In genomic region chr18:24420551-24420950, GRCh38 we compare ENCODE assay signal across 19 cellular contexts. TPM values are rescaled to one million over a fixed set of nuclear protein-coding genes. Genes with fewer than 3 reads are reported as not detected.
DNase-seq lines count a peak whose midpoint lies in the region; ATAC-seq and TF ChIP-seq lines count a peak whose summit lies in the region.
"Had no signal": no experiment of that assay in that cellular context is flagged by ENCODE, and none has a peak within 500 bp of the region (broad histone marks: within the 10 kb centered on the region; RNA-seq: fewer than 3 reads in every experiment).

No MANE protein-coding gene starts in this region.

- no peaks in the 10 kb centered on the region for H3K4me1 ChIP-seq in esophagus muscularis mucosa
- H3K4me1 ChIP-seq: A549 had no signal

- no peak for ATAC-seq in HG03439 (IDR thresholded peaks at IDR 0.05; ENCODE audit: unreplicated experiment)
- no peak for ATAC-seq in activated naive CD4-positive, alpha-beta T cell treated with anti-CD3 and anti-CD28 coated beads, Interleukin-2, amount 50 U/mL, for 72 hours
- ATAC-seq: A549 had no signal

- TF ChIP-seq EP300 in esophagus muscularis mucosa (IDR thresholded peaks at IDR 0.05) = no peak

- no peak for TF ChIP-seq CTCF in VCaP (conservative IDR thresholded peaks at IDR 0.05)
- TF ChIP-seq CTCF in esophagus muscularis mucosa (IDR thresholded peaks at IDR 0.05) = no peak

- H3K4me3 ChIP-seq in esophagus muscularis mucosa = no peak overlapping the region
- H3K4me3 ChIP-seq: A549 had no signal

- WGBS in esophagus muscularis mucosa = 91% methylated on average over 4 of the region's 4 CpGs

- H3K9me3 Mint-ChIP-seq in activated naive CD4-positive, alpha-beta T cell treated with anti-CD3 and anti-CD28 coated beads, Interleukin-2, amount 50 U/mL, for 72 hours = peaks cover 2 to 6% of the 10 kb centered on the region in 2 donors
- H3K9me3 Mint-ChIP-seq: H9 had no signal

- intact Hi-C loops in esophagus muscularis mucosa (cut with DNase I) = no loop called here

- H3K36me3 ChIP-seq in esophagus muscularis mucosa = no peaks in the 10 kb centered on the region

- peaks cover 0 to 71% (median 2%) of the 10 kb centered on the region in 4 donors for H3K27me3 ChIP-seq in esophagus muscularis mucosa

- H3K9me3 ChIP-seq in esophagus muscularis mucosa = no peaks in the 10 kb centered on the region
- H3K9me3 ChIP-seq: A549 had no signal

- TF ChIP-seq POLR2A in esophagus muscularis mucosa (IDR thresholded peaks at IDR 0.05; ENCODE audit: low read depth) = no peak

- H3K27ac Mint-ChIP-seq in activated naive CD4-positive, alpha-beta T cell treated with anti-CD3 and anti-CD28 coated beads, Interleukin-2, amount 50 U/mL, for 72 hours = no peak overlapping the region
- H3K27ac Mint-ChIP-seq: CD14-positive monocyte; CD4-positive, alpha-beta memory T cell; H9 had no signal

- peak; percentile 19 for DNase-seq in NCI-H748 (lab: John Stamatoyannopoulos, UW; ENCODE audit: unreplicated experiment)
- DNase-seq in NCI-H748 treated with DMSO at 0.1 percent for 48 hours (lab: John Stamatoyannopoulos, UW) = no peak
- DNase-seq in esophagus muscularis mucosa (ENCODE audit: extremely low spot score) = peak; percentile 24
- no peak for DNase-seq in NCI-H2081 (lab: John Stamatoyannopoulos, UW)
- no peak for DNase-seq in activated naive CD4-positive, alpha-beta T cell treated with anti-CD3 and anti-CD28 coated beads, Interleukin-2, amount 50 U/mL, for 72 hours (ENCODE audit: low spot score in 2 of 2)
- DNase-seq: AML-193; CD4-positive, alpha-beta memory T cell; DMS153; DMS79; GDM1; GOT3; H9 had no signal

- H3K27ac ChIP-seq in VCaP (peak overlapping the region; percentile 61; the same call in 1 of the 2 replicates), esophagus muscularis mucosa (replicated peaks in 1 of 4) (no peak overlapping the region)
- H3K27ac ChIP-seq: 22Rv1, A549 had no signal

- peaks cover 3 to 15% of the 10 kb centered on the region in 2 donors for H3K36me3 Mint-ChIP-seq in activated naive CD4-positive, alpha-beta T cell treated with anti-CD3 and anti-CD28 coated beads, Interleukin-2, amount 50 U/mL, for 72 hours

RNA-seq across cellular contexts. Expression of gene IMPACT, which starts 5.9 kb away (rescaled TPM):
- total RNA-seq in esophagus muscularis mucosa = 10 to 100 TPM; 16.2 to 18.5 (median 17.4) TPM
- 10 to 100 TPM in 1 of 2 donors, 1 to 10 TPM in 1; 7.4 to 13.6 TPM for total RNA-seq in activated naive CD4-positive, alpha-beta T cell treated with anti-CD3 and anti-CD28 coated beads, Interleukin-2, amount 50 U/mL, for 72 hours

RNA-seq across cellular contexts. Expression of gene OSBPL1A, which starts 22.9 kb away (rescaled TPM):
- 100 to 1,000 TPM in 2 of 4 donors, 10 to 100 TPM in 2; 78.2 to 126 (median 101) TPM for total RNA-seq in esophagus muscularis mucosa
- 1 to 10 TPM; 2.3 to 5.4 TPM for total RNA-seq in activated naive CD4-positive, alpha-beta T cell treated with anti-CD3 and anti-CD28 coated beads, Interleukin-2, amount 50 U/mL, for 72 hours

RNA-seq across cellular contexts. Expression of gene HRH4, which starts 39.9 kb away (rescaled TPM):
- total RNA-seq in esophagus muscularis mucosa = under 1 TPM in 2 of 4 donors, not detected in 2; 0.13 to 0.50 TPM
- total RNA-seq in activated naive CD4-positive, alpha-beta T cell treated with anti-CD3 and anti-CD28 coated beads, Interleukin-2, amount 50 U/mL, for 72 hours = not detected
- total RNA-seq: Daoy, H9, HT-29 had no signal

Comparison
In these comparisons a context has a peak if more than half of its experiments do, and no peak if none do; other contexts are left out.
1. DNase-seq: peak in NCI-H748 (single experiment) and esophagus muscularis mucosa (single experiment); none in NCI-H748 treated with DMSO at 0.1 percent for 48 hours (single experiment), NCI-H2081 (0 of 2) and activated naive CD4-positive, alpha-beta T cell treated with anti-CD3 and anti-CD28 coated beads, Interleukin-2, amount 50 U/mL, for 72 hours (0 of 2).
2. RNA of gene OSBPL1A, which starts 22.9 kb away (total RNA-seq): 78.2 to 126 TPM in esophagus muscularis mucosa; 2.3 to 5.4 TPM in activated naive CD4-positive, alpha-beta T cell treated with anti-CD3 and anti-CD28 coated beads, Interleukin-2, amount 50 U/mL, for 72 hours; every median in the first group is over 10 times any median in the second.